ENCODE assay signal across 31 cellular contexts in the genomic region with DNA sequence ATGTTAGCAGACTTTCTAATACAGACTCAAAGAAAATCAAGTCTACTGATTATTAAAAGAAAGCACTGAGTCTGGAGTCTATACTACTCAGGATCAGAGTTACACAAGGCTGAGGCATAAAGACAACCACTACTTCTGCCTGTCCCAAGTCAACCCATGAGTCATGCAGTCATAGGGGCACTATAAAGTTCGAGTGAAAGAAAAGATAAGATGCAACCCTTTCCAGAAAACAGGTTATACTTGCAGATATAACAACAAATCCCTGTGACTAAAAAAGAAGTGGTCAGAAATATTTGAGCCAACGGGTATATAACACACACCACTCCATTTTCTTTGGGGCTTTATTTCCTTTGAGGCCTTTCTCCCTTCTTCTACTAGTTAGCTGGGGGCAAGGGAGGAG. TPM values are rescaled to one million over a fixed set of nuclear protein-coding genes. Genes with fewer than 3 reads are reported as not detected.
DNase-seq lines count a peak whose midpoint lies in the region; ATAC-seq, FAIRE-seq and TF ChIP-seq lines count a peak whose summit lies in the region.
"Had no signal": no experiment of that assay in that cellular context is flagged by ENCODE, and none has a peak within 500 bp of the region (broad histone marks: within the 10 kb centered on the region; RNA-seq: fewer than 3 reads in every experiment).

No MANE protein-coding gene starts in this region.

- no CpG with 5 or more reads among the region's 2 CpGs for WGBS in IMR-90 (ENCODE audit: extremely low coverage in 2 of 2, insufficient read length in 1 of 2), 2 experiments
- 60% methylated on average over 2 of the region's 2 CpGs for WGBS in GM12878 (ENCODE audit: insufficient coverage, insufficient replicate concordance, low lambda C conversion rate, missing lambda C conversion rate)
- 59% methylated on average over 2 of the region's 2 CpGs for WGBS in smooth muscle cell (ENCODE audit: low lambda C conversion rate)

- no peak overlapping the region for H2BK20ac ChIP-seq in IMR-90 (ENCODE audit: low read depth, low read length)

- no peak overlapping the region for H4K8ac ChIP-seq in IMR-90 (ENCODE audit: low read depth in 2 of 2, low read length in 2 of 2)

- H3K4ac ChIP-seq in IMR-90 (ENCODE audit: low read depth, low read length): no peak overlapping the region

- H3K9ac ChIP-seq in IMR-90 (ENCODE audit: low read depth, low read length): no peak overlapping the region
- H3K9ac ChIP-seq in GM12878 (ENCODE audit: control insufficient read depth, insufficient read depth, low read length): no peak overlapping the region
- H3K9ac ChIP-seq in smooth muscle cell (ENCODE audit: low read depth): no peak overlapping the region

- no peak overlapping the region for H3K4me2 ChIP-seq in IMR-90 (ENCODE audit: low read depth, low read length)
- H3K4me2 ChIP-seq in GM12878 (ENCODE audit: control insufficient read depth, insufficient read depth): no peak overlapping the region
- H3K4me2 ChIP-seq in smooth muscle cell: no peak overlapping the region

- RAD21 ChIA-PET in GM12878 (lab: Charles Lee; ENCODE audit: unreplicated experiment): no interaction called here

- no peak for TF ChIP-seq POLR2A in IMR-90 (IDR thresholded peaks at IDR 0.05; ENCODE audit: low read depth, low read length)
- no peak for TF ChIP-seq POLR2A in GM12878 (IDR thresholded peaks at IDR 0.05; ENCODE audit: low read depth, low read length)

- SMC1A ChIA-PET in GM12878 (lab: Charles Lee; ENCODE audit: uncharacterized antibody, unreplicated experiment): interaction anchor here (0.7 to 0.9 kb wide), 2 partner anchors 14 to 154 kb away, joined by 3 read pairs; no protein-coding TSS in a partner anchor

- no peaks in the 10 kb centered on the region for H3F3A ChIP-seq in smooth muscle cell (ENCODE audit: low read depth)

- peaks cover 35% of the 10 kb centered on the region for H3K36me3 ChIP-seq in IMR-90 (ENCODE audit: control insufficient read depth, insufficient read depth, low read length)
- peaks cover 0 to 21% of the 10 kb centered on the region in 2 experiments; a peak in 1 of 4 replicates for H3K36me3 ChIP-seq in GM12878 (ENCODE audit: control insufficient read depth in 2 of 2, insufficient read depth in 2 of 2, low read length in 1 of 2)
- peaks cover 29% of the 10 kb centered on the region for H3K36me3 ChIP-seq in smooth muscle cell (ENCODE audit: low read depth)
- H3K36me3 ChIP-seq: ovary had no signal

- peak; percentile 26 for DNase-seq in IMR-90
- no peak for DNase-seq in GM12878 (ENCODE audit: low read depth, low spot score)
- DNase-seq in fibroblast of villous mesenchyme (ENCODE audit: low read depth): peak; percentile 38
- DNase-seq in stromal cell of bone marrow (ENCODE audit: low read depth): peak; percentile 9
- no peak for DNase-seq in smooth muscle cell (lab: John Stamatoyannopoulos, UW; ENCODE audit: unreplicated experiment)
- DNase-seq in HuH-7 (ENCODE audit: low spot score): no peak
- no peak for DNase-seq in NCI-H1105 treated with DMSO at 0.1 percent for 48 hours (lab: John Stamatoyannopoulos, UW)
- DNase-seq: aorta; cerebellar nuclear complex; GOT3; hippocampal formation; Karpas-422; left ventricle myocardium inferior; NCI-H1417 treated with DMSO at 0.1 percent for 48 hours; NCI-H2081 treated with DMSO at 0.1 percent for 48 hours; NCI-H446; ovary; Right ventricle myocardium superior; stimulated activated naive CD4-positive, alpha-beta T cell treated with Interleukin-2 at 50 U/mL for 16 hours; T1000 had no signal

- H2AK9ac ChIP-seq in IMR-90 (replicated peaks; ENCODE audit: low read depth, low read length, poor library complexity): no peak overlapping the region

- no peak overlapping the region for H3K23ac ChIP-seq in IMR-90 (ENCODE audit: low read depth, low read length)

- TF ChIP-seq EP300 in GM12878 (IDR thresholded peaks at IDR 0.05; ENCODE audit: borderline replicate concordance in 1 of 2, control insufficient read depth in 1 of 2, low read depth in 2 of 2, low read length in 2 of 2): no peak

- H3K56ac ChIP-seq in IMR-90 (ENCODE audit: extremely low read depth, insufficient read depth, low read length): no peak overlapping the region

- no peak for FAIRE-seq in GM12878 (lab: Jason Lieb, UNC)
- FAIRE-seq: endothelial cell of umbilical vein, frontal cortex, G401.6, GM18507, HTR-8/SVneo had no signal

- no peak overlapping the region for H4K5ac ChIP-seq in IMR-90 (ENCODE audit: low read depth, low read length)

- BruUV-seq in IMR-90 (replicated peaks; lab: Mats Ljungman, UMichigan) (no TSS peak), GM12878 (replicated peaks; lab: Mats Ljungman, UMichigan) (TSS peak; percentile 27)

- ATAC-seq in IMR-90 (ENCODE audit: low read depth) (no peak), GM12878 (no peak)
- ATAC-seq: natural killer cell treated with Interleukin-12 subunit alpha and Interleukin-12 subunit beta and Interleukin-15 and Interleukin-18, amount 100 ng/mL, for 72 hours; WTC11 had no signal

- H3K79me1 ChIP-seq in IMR-90 (ENCODE audit: low read depth in 1 of 2, low read length in 2 of 2): peaks cover 0 to 6% of the 10 kb centered on the region in 2 experiments; a peak in 1 of 4 replicates

- no peak overlapping the region for H2AK5ac ChIP-seq in IMR-90 (ENCODE audit: low read depth, low read length)

- CTCF ChIA-PET in IMR-90 (lab: Yijun Ruan, JAX) (no interaction called here), GM12878 (lab: Yijun Ruan, JAX) (no interaction called here)

- no peak overlapping the region for H4K91ac ChIP-seq in IMR-90 (ENCODE audit: insufficient read depth, low read depth, low read length)

- H3K79me2 ChIP-seq in GM12878 (ENCODE audit: control insufficient read depth, insufficient read depth, low read length) (no peaks in the 10 kb centered on the region), smooth muscle cell (ENCODE audit: low read depth) (no peaks in the 10 kb centered on the region)

- H3K27ac ChIP-seq in IMR-90 (ENCODE audit: insufficient read depth, low read length) (no peak overlapping the region), GM12878 (ENCODE audit: control insufficient read depth, insufficient read depth) (no peak overlapping the region), smooth muscle cell (ENCODE audit: low read depth) (no peak overlapping the region)
- H3K27ac ChIP-seq: left ventricle myocardium inferior, ovary, right atrium auricular region, thoracic aorta had no signal

- H2BK120ac ChIP-seq in IMR-90 (ENCODE audit: low read depth, low read length): no peak overlapping the region

- no peak overlapping the region for H2BK15ac ChIP-seq in IMR-90 (ENCODE audit: low read depth, low read length)

- H3K14ac ChIP-seq in IMR-90 (replicated peaks; ENCODE audit: low read depth, low read length): no peak overlapping the region

- no peak overlapping the region for H3K18ac ChIP-seq in IMR-90 (ENCODE audit: low read depth, low read length)

- H4K20me1 ChIP-seq in IMR-90 (ENCODE audit: insufficient read depth, low read length) (no peaks in the 10 kb centered on the region), GM12878 (ENCODE audit: control insufficient read depth, insufficient read depth) (no peaks in the 10 kb centered on the region), smooth muscle cell (ENCODE audit: low read depth) (peaks cover 12% of the 10 kb centered on the region)

- no peak overlapping the region for H3K4me3 ChIP-seq in IMR-90 (ENCODE audit: insufficient read depth, low read depth, low read length)
- no peak overlapping the region for H3K4me3 ChIP-seq in GM12878
- no peak overlapping the region for H3K4me3 ChIP-seq in fibroblast of villous mesenchyme (ENCODE audit: low read depth, low read length)
- H3K4me3 ChIP-seq in smooth muscle cell: no peak overlapping the region
- H3K4me3 ChIP-seq: left ventricle myocardium inferior, ovary, right atrium auricular region, thoracic aorta had no signal

- H3K9me1 ChIP-seq in IMR-90 (ENCODE audit: insufficient read depth, low read length): peaks cover 3% of the 10 kb centered on the region; the same call in 1 of the 2 replicates

- no peak overlapping the region for H2BK5ac ChIP-seq in IMR-90 (ENCODE audit: low read depth, low read length, poor library complexity, severe bottlenecking)

- in situ Hi-C loops in IMR-90 (cut with MboI; ENCODE audit: low sequenced_read_pairs): no loop called here
- in situ Hi-C loops in GM12878 (cut with MboI): no loop called here

- POLR2A ChIA-PET in IMR-90 (lab: Charles Lee; ENCODE audit: unreplicated experiment) (no interaction called here), GM12878 (lab: Charles Lee) (interaction anchor here (0.6 kb wide), 1 partner anchor 270 kb away, joined by 3 read pairs; no protein-coding TSS in a partner anchor)

- H3K9me3 ChIP-seq in IMR-90 (ENCODE audit: control insufficient read depth, insufficient read depth, low read length) (no peaks in the 10 kb centered on the region), GM12878 (replicated peaks; ENCODE audit: control insufficient read depth, insufficient read depth, low read length) (no peaks in the 10 kb centered on the region), smooth muscle cell (replicated peaks; ENCODE audit: low read depth) (no peaks in the 10 kb centered on the region)
- H3K9me3 ChIP-seq: left ventricle myocardium inferior, ovary, right atrium auricular region, thoracic aorta had no signal

- no peaks in the 10 kb centered on the region for H3K4me1 ChIP-seq in IMR-90 (ENCODE audit: control insufficient read depth, insufficient read depth, low read length)
- H3K4me1 ChIP-seq in GM12878 (ENCODE audit: control insufficient read depth, insufficient read depth, low read length): no peaks in the 10 kb centered on the region
- no peaks in the 10 kb centered on the region for H3K4me1 ChIP-seq in smooth muscle cell (ENCODE audit: low read depth)
- H3K4me1 ChIP-seq: left ventricle myocardium inferior, right atrium auricular region had no signal

- intact Hi-C loops in IMR-90 (cut with micrococcal nuclease): no loop called here
- intact Hi-C loops in GM12878 (cut with micrococcal nuclease; ENCODE audit: unreplicated experiment): no loop called here

- TF ChIP-seq RAD21 in IMR-90 (IDR thresholded peaks at IDR 0.05; ENCODE audit: low read length) (no peak), GM12878 (IDR thresholded peaks at IDR 0.05; ENCODE audit: insufficient read depth, low read depth, low read length) (no peak)

- no peak for TF ChIP-seq CTCF in IMR-90 (conservative IDR thresholded peaks at IDR 0.05; ENCODE audit: low read depth, low read length)
- no peak for TF ChIP-seq CTCF in GM12878 (IDR thresholded peaks at IDR 0.05 in 2 of 3, conservative IDR thresholded peaks at IDR 0.05 in 1 of 3; ENCODE audit: control insufficient read depth in 2 of 3, extremely low read depth in 1 of 3, insufficient read depth in 1 of 3, low read depth in 3 of 3, low read length in 3 of 3)
- no peak for TF ChIP-seq CTCF in fibroblast of villous mesenchyme (IDR thresholded peaks at IDR 0.05; ENCODE audit: insufficient read depth, low read depth, low read length)
- no peak for TF ChIP-seq CTCF in smooth muscle cell (IDR thresholded peaks at IDR 0.05; ENCODE audit: borderline replicate concordance, insufficient read depth, poor library complexity, severe bottlenecking)

- H2AFZ ChIP-seq in IMR-90 (replicated peaks; ENCODE audit: low read length, poor library complexity) (no peak overlapping the region), GM12878 (ENCODE audit: control insufficient read depth, low read depth, low read length) (no peak overlapping the region), smooth muscle cell (ENCODE audit: low read depth) (no peak overlapping the region)

- H3K27me3 ChIP-seq in IMR-90 (ENCODE audit: control insufficient read depth, insufficient read depth, low read length) (no peaks in the 10 kb centered on the region), GM12878 (replicated peaks in 1 of 2; ENCODE audit: control insufficient read depth in 2 of 2, insufficient read depth in 2 of 2, low read length in 1 of 2) (no peaks in the 10 kb centered on the region), smooth muscle cell (ENCODE audit: low read depth) (no peaks in the 10 kb centered on the region)
- H3K27me3 ChIP-seq: ovary, right atrium auricular region had no signal

- dilution Hi-C loops in IMR-90 (cut with HindIII; ENCODE audit: low sequenced_read_pairs, unreplicated experiment): no loop called here

RNA-seq across cellular contexts. Expression of a gene that starts 18.6 kb away (rescaled TPM):
- total RNA-seq in IMR-90 (2012; rRNA removed): 9.9 and 18.6 TPM in 2 replicates
- 8.0 and 11.4 TPM in 2 replicates for polyA plus RNA-seq in IMR-90 (2012; rRNA removed)
- polyA plus RNA-seq in IMR-90 (2012; cell fraction: cytosol; rRNA removed): 4.2 and 6.1 TPM in 2 replicates
- 7.5 and 9.6 TPM in 2 replicates for polyA plus RNA-seq in IMR-90 (2012; cell fraction: nucleus; rRNA removed; ENCODE audit: low replicate concordance)
- 33.4 and 44.2 TPM in 2 replicates for total RNA-seq in GM12878 (2013; cell fraction: nucleolus; rRNA removed)
- 10.2 and 14.7 TPM in 2 replicates for total RNA-seq in GM12878 (2014; rRNA removed)
- 14.6 and 15.7 TPM in 2 replicates for total RNA-seq in GM12878 (2014; rRNA removed; fragmentation: Illumina TruSeq; extraction: Trizol)
- 11.8 and 12.4 TPM in 2 replicates for total RNA-seq in GM12878 (2021)
- polyA plus RNA-seq in GM12878 (2011; ENCODE audit: low read depth): 8.2 TPM
- polyA plus RNA-seq in GM12878 (2011; rRNA removed): 13.6 and 22.8 TPM in 2 replicates
- polyA plus RNA-seq in GM12878 (2011; cell fraction: cytosol; rRNA removed): 4.3 and 4.4 TPM in 2 replicates
- 8.9 and 10.3 TPM in 2 replicates for polyA plus RNA-seq in GM12878 (2011; cell fraction: nucleus; rRNA removed)
- polyA plus RNA-seq in GM12878 (2012): 9.4 and 9.7 TPM in 2 replicates
- 11.4 and 15.5 TPM in 2 replicates for polyA plus RNA-seq in GM12878 (2014; fragmentation: Illumina TruSeq; extraction: Trizol)
- 1 to 10 TPM; 5.7 to 8.1 TPM for polyA plus RNA-seq in GM12878 (2014; fragmentation: Nextera tagmentation; extraction: Ambion mirVana)
- polyA plus RNA-seq in GM12878 (2014; rRNA removed): 14.4 and 14.8 TPM in 2 replicates
- 10 to 100 TPM; 14.7 to 16.0 TPM for polyA plus RNA-seq in GM12878 (2016; fragmentation: Nextera tagmentation; extraction: Ambion mirVana)
- 6.3 TPM in 2 replicates for polyA minus RNA-seq in GM12878 (2011; rRNA and poly(A)+ RNA removed)
- 3.2 and 5.5 TPM in 2 replicates for polyA minus RNA-seq in GM12878 (2011; cell fraction: cytosol; rRNA and poly(A)+ RNA removed)
- polyA minus RNA-seq in GM12878 (2011; cell fraction: nucleus; rRNA and poly(A)+ RNA removed): 11.2 and 19.0 TPM in 2 replicates
- 23.7 and 25.1 TPM in 2 replicates for total RNA-seq in fibroblast of villous mesenchyme
- total RNA-seq in smooth muscle cell: 27.2 and 27.8 TPM in 2 replicates
- 9.8 and 19.1 TPM in 2 replicates for polyA plus RNA-seq in smooth muscle cell

RNA-seq across cellular contexts. Expression of a gene that starts 42.2 kb away (rescaled TPM):
- total RNA-seq in IMR-90 (2012; rRNA removed) (not detected in 2 replicates), GM12878 (2014; rRNA removed) (not detected in 2 replicates), GM12878 (2014; rRNA removed; fragmentation: Illumina TruSeq; extraction: Trizol) (not detected in 2 replicates), GM12878 (2021) (not detected in 2 replicates), fibroblast of villous mesenchyme (under 0.01 and 0.43 TPM in 2 replicates), smooth muscle cell (0.49 and 0.63 TPM in 2 replicates)
- polyA plus RNA-seq in IMR-90 (2012; rRNA removed) (not detected in 2 replicates), GM12878 (2011; rRNA removed) (not detected in 2 replicates), GM12878 (2014; fragmentation: Illumina TruSeq; extraction: Trizol) (not detected in 2 replicates), GM12878 (2014; fragmentation: Nextera tagmentation; extraction: Ambion mirVana) (not detected), GM12878 (2014; rRNA removed) (not detected in 2 replicates), GM12878 (2016; fragmentation: Nextera tagmentation; extraction: Ambion mirVana) (not detected), smooth muscle cell (0.17 and 0.26 TPM in 2 replicates)
- polyA plus RNA-seq in IMR-90 (2012; cell fraction: cytosol; rRNA removed): not detected in 2 replicates
- polyA plus RNA-seq in IMR-90 (2012; cell fraction: nucleus; rRNA removed; ENCODE audit: low replicate concordance): not detected in 2 replicates
- not detected in 2 replicates for total RNA-seq in GM12878 (2013; cell fraction: nucleolus; rRNA removed)
- polyA plus RNA-seq in GM12878 (2011; ENCODE audit: low read depth): not detected
- polyA plus RNA-seq in GM12878 (2011; cell fraction: cytosol; rRNA removed): not detected in 2 replicates
- not detected in 2 replicates for polyA plus RNA-seq in GM12878 (2011; cell fraction: nucleus; rRNA removed)
- polyA plus RNA-seq in GM12878 (2012): not detected in 2 replicates
- polyA minus RNA-seq in GM12878 (2011; rRNA and poly(A)+ RNA removed): not detected in 2 replicates
- not detected in 2 replicates for polyA minus RNA-seq in GM12878 (2011; cell fraction: cytosol; rRNA and poly(A)+ RNA removed)
- polyA minus RNA-seq in GM12878 (2011; cell fraction: nucleus; rRNA and poly(A)+ RNA removed): not detected in 2 replicates
- total RNA-seq: activated T-helper 1 cell treated with anti-CD3 and anti-CD28 coated beads, Interleukin-12 subunit alpha, Interleukin-12 subunit beta, Interleukin-2, Interleukin-4 antibody, amounts not matched to agents 30 ng/mL and 10 ng/mL and 1 ng/mL, durations not matched to agents 14 hours and 24 hours and 36 hours; aorta; endothelial cell of umbilical vein; left ventricle myocardium inferior; natural killer cell treated with Interleukin-12 subunit alpha and Interleukin-12 subunit beta and Interleukin-15 and Interleukin-18, amount 100 ng/mL, for 72 hours; OCI-LY7; ovary; right atrium auricular region; Right ventricle myocardium superior; thoracic aorta; WTC11 had no signal
- polyA plus RNA-seq: endothelial cell of umbilical vein, ovary had no signal

Comparison
In these comparisons a context has a peak if more than half of its experiments do, and no peak if none do; other contexts are left out.
1. DNase-seq: peak in IMR-90 (single experiment), fibroblast of villous mesenchyme (single experiment) and stromal cell of bone marrow (single experiment); none in GM12878 (single experiment), smooth muscle cell (single experiment), HuH-7 (single experiment) and NCI-H1105 treated with DMSO at 0.1 percent for 48 hours (single experiment).